Comparison of ENCODE assay signal across 8 cellular contexts in genomic region chr10:103660364-103661197, GRCh38.
DNase-seq lines count a peak whose midpoint lies in the region; ATAC-seq and TF ChIP-seq lines count a peak whose summit lies in the region.

No MANE protein-coding gene starts in this region.

- peak; percentile 11 for DNase-seq in DMS 273 treated with DMSO at 0.1 percent for 48 hours (lab: John Stamatoyannopoulos, UW)
- DNase-seq in amniotic epithelial cell (ENCODE audit: low read depth), result peak; percentile 52
- no peak for DNase-seq in kidney epithelial cell (ENCODE audit: low read depth)
- DNase-seq in stimulated activated naive CD8-positive, alpha-beta T cell treated with anti-CD3 and anti-CD28 coated beads, Interleukin-15, Interleukin-2, amounts not matched to agents 100 U/mL and 50 U/mL, for 24 hours, result peak; percentile 34
- DNase-seq in OCI-M2 (lab: John Stamatoyannopoulos, UW; ENCODE audit: unreplicated experiment), result no peak

- no peaks in the 10 kb centered on the region for H3K9me3 ChIP-seq in KOPT-K1 (ENCODE audit: insufficient read depth, low read length, poor library complexity, severe bottlenecking)

- peak overlapping the region; percentile 48 for H3K4me3 ChIP-seq in kidney epithelial cell (ENCODE audit: low read depth, low read length)

- ATAC-seq in GM21447 (IDR thresholded peaks at IDR 0.05; ENCODE audit: unreplicated experiment), result peak; percentile 36
- ATAC-seq in stimulated activated naive CD8-positive, alpha-beta T cell treated with anti-CD3 and anti-CD28 coated beads, Interleukin-15, Interleukin-2, amounts not matched to agents 100 U/mL and 50 U/mL, for 24 hours, result peak; percentile 6
- no peak for ATAC-seq in HG03571 (IDR thresholded peaks at IDR 0.05; ENCODE audit: unreplicated experiment)

- H3K36me3 ChIP-seq in KOPT-K1 (ENCODE audit: insufficient read depth, low read length), result peaks cover 29% of the 10 kb centered on the region; the same call in 1 of the 2 replicates
- H3K36me3 ChIP-seq in kidney epithelial cell (ENCODE audit: control insufficient read depth, insufficient read depth, low read length), result no peaks in the 10 kb centered on the region

- H3K27ac ChIP-seq in KOPT-K1 (ENCODE audit: low read depth, low read length, poor library complexity, severe bottlenecking), result peak overlapping the region; percentile 81

- peak; percentile 28 for TF ChIP-seq CTCF in kidney epithelial cell (IDR thresholded peaks at IDR 0.05; ENCODE audit: insufficient read depth, low read length, poor library complexity, severe bottlenecking)

- no peaks in the 10 kb centered on the region for H3K27me3 ChIP-seq in kidney epithelial cell (ENCODE audit: control insufficient read depth, insufficient read depth, low read length)

Comparison
In these comparisons a context has a peak if more than half of its experiments do, and no peak if none do; other contexts are left out.
1. DNase-seq: peak in DMS 273 treated with DMSO at 0.1 percent for 48 hours (single experiment), amniotic epithelial cell (single experiment) and stimulated activated naive CD8-positive, alpha-beta T cell treated with anti-CD3 and anti-CD28 coated beads, Interleukin-15, Interleukin-2, amounts not matched to agents 100 U/mL and 50 U/mL, for 24 hours (single experiment); none in kidney epithelial cell (single experiment) and OCI-M2 (single experiment).